8 cellular contexts compared by ENCODE assay signal in genomic region chr6:106979435-106979884, GRCh38. TPM values are rescaled to one million over a fixed set of nuclear protein-coding genes. Genes with fewer than 3 reads are reported as not detected.
DNase-seq lines count a peak whose midpoint lies in the region; ATAC-seq, FAIRE-seq and TF ChIP-seq lines count a peak whose summit lies in the region.

No MANE protein-coding gene starts in this region.

- peak in 1 of 2 experiments; percentile 51; a peak in 1 of 3 replicates for TF ChIP-seq EP300 in H1 (IDR thresholded peaks at IDR 0.05; ENCODE audit: borderline replicate concordance in 1 of 2, low read depth in 2 of 2, low read length in 2 of 2)

- no peaks in the 10 kb centered on the region for H3K9me3 ChIP-seq in H1 (ENCODE audit: insufficient read depth in 2 of 2, low read depth in 1 of 2, low read length in 1 of 2)

- H2AK5ac ChIP-seq in H1 (ENCODE audit: low read depth, low read length) (no peak overlapping the region), mesendoderm (ENCODE audit: low read length) (no peak overlapping the region)

- no peak overlapping the region for H3K18ac ChIP-seq in H1 (ENCODE audit: extremely low read depth, low read length)
- no peak overlapping the region for H3K18ac ChIP-seq in mesendoderm (ENCODE audit: low read length)

- DNase-seq in EH (ENCODE audit: low read depth) (peak; percentile 78), HK-2 (ENCODE audit: unreplicated experiment) (peak; percentile 87), NCI-H748 treated with DMSO at 0.1 percent for 48 hours (lab: John Stamatoyannopoulos, UW) (peak; percentile 67), H1 (ENCODE audit: low read depth in 1 of 2, low spot score in 2 of 2) (peak; percentile 94 to 95), mesendoderm (peak; percentile 91)
- peak; percentile 33 to 71 for DNase-seq in activated CD8-positive, alpha-beta memory T cell treated with anti-CD3 and anti-CD28 coated beads for 1 hour (ENCODE audit: extremely low read depth in 1 of 2, low read depth in 1 of 2)
- peak; percentile 30 to 38 for DNase-seq in stimulated activated CD8-positive, alpha-beta memory T cell treated with anti-CD3 and anti-CD28 coated beads, Interleukin-15, amount 100 ng/mL, for 4 hours (ENCODE audit: low read depth in 2 of 2)

- FAIRE-seq in H1 (lab: Jason Lieb, UNC) = no peak

- peak; percentile 90 to 98 (median 94) for TF ChIP-seq CTCF in H1 (IDR thresholded peaks at IDR 0.05; ENCODE audit: control extremely low read depth in 1 of 3, insufficient read depth in 1 of 3, low read depth in 1 of 3, low read length in 3 of 3)

- H3K4ac ChIP-seq in H1 (replicated peaks; ENCODE audit: insufficient read length, low read depth, low read length) = no peak overlapping the region
- no peak overlapping the region for H3K4ac ChIP-seq in mesendoderm (ENCODE audit: low read depth, low read length)

- no peak overlapping the region for H3K56ac ChIP-seq in H1 (replicated peaks; ENCODE audit: insufficient read length, low read depth, low read length)
- no peak overlapping the region for H3K56ac ChIP-seq in mesendoderm (ENCODE audit: low read length)

- H3K36me3 ChIP-seq in H1 (ENCODE audit: control insufficient read depth in 2 of 4, insufficient read depth in 4 of 4, low read length in 3 of 4) = no peaks in the 10 kb centered on the region; a peak in 1 of 8 replicates
- no peaks in the 10 kb centered on the region for H3K36me3 ChIP-seq in mesendoderm (ENCODE audit: control insufficient read depth, insufficient read depth, low read length)

- CTCF ChIA-PET in H1 (lab: Charles Lee; ENCODE audit: partially characterized antibody) = interaction anchor here (0.5 to 6.3 kb wide), 33 partner anchors 10 to 643 kb away, joined by 3 to 36 read pairs (median 4); no protein-coding TSS in a partner anchor

- TF ChIP-seq RAD21 in H1 (IDR thresholded peaks at IDR 0.05 in 1 of 2, conservative IDR thresholded peaks at IDR 0.05 in 1 of 2; ENCODE audit: low read depth in 2 of 2, low read length in 2 of 2) = peak; percentile 97 to 99

- H4K20me1 ChIP-seq in H1 (replicated peaks in 1 of 2; ENCODE audit: control insufficient read depth in 1 of 2, insufficient read depth in 2 of 2, low read length in 2 of 2) = no peaks in the 10 kb centered on the region

- H4K8ac ChIP-seq in H1 (ENCODE audit: extremely low read depth, insufficient read depth, low read length) (no peak overlapping the region; the same call in 1 of the 2 replicates), mesendoderm (ENCODE audit: low read depth, low read length) (no peak overlapping the region)

- H2BK120ac ChIP-seq in H1 (replicated peaks; ENCODE audit: low read depth, low read length) (no peak overlapping the region), mesendoderm (ENCODE audit: low read depth, low read length) (no peak overlapping the region)

- peak overlapping the region; percentile 57 for H4K5ac ChIP-seq in H1 (ENCODE audit: insufficient read length, low read depth, low read length)
- no peak overlapping the region for H4K5ac ChIP-seq in mesendoderm (ENCODE audit: low read length)

- H3K14ac ChIP-seq in H1 (ENCODE audit: insufficient read length) = no peak overlapping the region

- H2AFZ ChIP-seq in H1 (ENCODE audit: low read length) = no peak overlapping the region

- 1% methylated on average over 8 of the region's 8 CpGs; no CpG with 5 or more reads in 1 of the 2 experiments for WGBS in H1 (ENCODE audit: extremely low coverage in 1 of 2, insufficient coverage in 1 of 2, insufficient read length in 1 of 2, insufficient replicate concordance in 2 of 2, low coverage in 1 of 2, low lambda C conversion rate in 2 of 2, missing lambda C conversion rate in 1 of 2), 2 experiments
- WGBS in mesendoderm (ENCODE audit: extremely low coverage, insufficient coverage, low lambda C conversion rate) = no CpG with 5 or more reads among the region's 8 CpGs

- no peak for TF ChIP-seq POLR2A in H1 (IDR thresholded peaks at IDR 0.05; ENCODE audit: control extremely low read depth in 1 of 2, low read depth in 2 of 2, low read length in 2 of 2)

- no peak overlapping the region for H4K91ac ChIP-seq in H1 (replicated peaks; ENCODE audit: insufficient read length, low read length)

- H2BK12ac ChIP-seq in H1 (ENCODE audit: low read depth, low read length) = no peak overlapping the region

- H2BK5ac ChIP-seq in H1 (ENCODE audit: low read depth, low read length) = no peak overlapping the region
- H2BK5ac ChIP-seq in mesendoderm (ENCODE audit: low read length) = no peak overlapping the region

- H3K4me3 ChIP-seq in H1 (ENCODE audit: extremely low read depth in 1 of 4, insufficient read depth in 2 of 4, low read depth in 3 of 4, low read length in 4 of 4) = 0 out of 8 replicates have a peak overlapping the region, but pooled peaks of 1 of the 4 experiments have one; percentile 7
- no peak overlapping the region for H3K4me3 ChIP-seq in mesendoderm (ENCODE audit: low read length)

- no peak overlapping the region for H2BK20ac ChIP-seq in H1 (ENCODE audit: low read length)

- H3K27me3 ChIP-seq in H1 (replicated peaks in 1 of 4; ENCODE audit: control insufficient read depth in 3 of 4, extremely low read depth in 1 of 4, insufficient read depth in 3 of 4, low read length in 3 of 4) (no peaks in the 10 kb centered on the region), mesendoderm (ENCODE audit: insufficient read depth, low read length, poor library complexity) (no peaks in the 10 kb centered on the region)

- no peak overlapping the region for H3K27ac ChIP-seq in H1 (ENCODE audit: low read depth, low read length)
- H3K27ac ChIP-seq in mesendoderm (ENCODE audit: low read depth, low read length) = no peak overlapping the region

- no peak for ATAC-seq in GM19351 (IDR thresholded peaks at IDR 0.05; ENCODE audit: unreplicated experiment)

- peaks cover 0 to 12% (median 4%) of the 10 kb centered on the region in 4 experiments; a peak in 4 of 7 replicates for H3K4me1 ChIP-seq in H1 (replicated peaks in 1 of 4; ENCODE audit: control insufficient read depth in 3 of 4, insufficient read depth in 4 of 4, low read length in 3 of 4)
- H3K4me1 ChIP-seq in mesendoderm (ENCODE audit: control insufficient read depth, low read depth, low read length) = no peaks in the 10 kb centered on the region

- H3K23ac ChIP-seq in H1 (ENCODE audit: insufficient read length) (no peak overlapping the region), mesendoderm (ENCODE audit: low read length) (no peak overlapping the region)

- H3K79me1 ChIP-seq in H1 (ENCODE audit: low read depth, low read length) = no peaks in the 10 kb centered on the region
- H3K79me1 ChIP-seq in mesendoderm (ENCODE audit: low read length) = no peaks in the 10 kb centered on the region

- peak overlapping the region in 1 of 2 experiments; percentile 29; a peak in 1 of 4 replicates for H3K4me2 ChIP-seq in H1 (ENCODE audit: insufficient read depth in 1 of 2, low read depth in 2 of 2, low read length in 2 of 2)
- no peak overlapping the region for H3K4me2 ChIP-seq in mesendoderm (ENCODE audit: low read length)

- H2BK15ac ChIP-seq in H1 (ENCODE audit: low read length) = no peak overlapping the region
- H2BK15ac ChIP-seq in mesendoderm (replicated peaks; ENCODE audit: low read depth) = no peak overlapping the region

- POLR2A ChIA-PET in H1 (lab: Charles Lee; ENCODE audit: partially characterized antibody) = interaction anchor here (0.7 to 1.3 kb wide), 5 partner anchors 9 to 619 kb away, joined by 3 to 4 read pairs (median 3); partner anchors contain the start of gene CRYBG1

- H3K23me2 ChIP-seq in H1 (ENCODE audit: low read depth, low read length) = peaks cover 2% of the 10 kb centered on the region; the same call in 1 of the 2 replicates

- H3K9ac ChIP-seq in H1 (replicated peaks in 1 of 4; ENCODE audit: extremely low read depth in 1 of 4, low read depth in 3 of 4, low read length in 3 of 4) (no peak overlapping the region), mesendoderm (ENCODE audit: low read length) (no peak overlapping the region)

- peaks cover 1 to 27% of the 10 kb centered on the region in 2 experiments for H3K79me2 ChIP-seq in H1 (ENCODE audit: control insufficient read depth in 1 of 2, insufficient read depth in 2 of 2, low read length in 2 of 2)
- H3K79me2 ChIP-seq in mesendoderm (ENCODE audit: control insufficient read depth, insufficient read depth, low read length) = peaks cover under 1% of the 10 kb centered on the region

TF ChIP-seq in H1, 55 proteins besides CTCF, POLR2A, EP300 and RAD21 (continues in another document):
- TF ChIP-seq JUND (IDR thresholded peaks at IDR 0.05; ENCODE audit: low read length) (peak; percentile 64), POU5F1 (IDR thresholded peaks at IDR 0.05; ENCODE audit: low read depth, low read length) (0 out of 2 replicates have a peak, but pooled peaks have one; percentile 36), CREB1 (IDR thresholded peaks at IDR 0.05) (peak; percentile 59), TAF7 (optimal IDR thresholded peaks at IDR 0.05; ENCODE audit: borderline replicate concordance, low read depth, low read length) (peak; percentile 85), CHD2 (IDR thresholded peaks at IDR 0.05; ENCODE audit: low read length) (no peak), TCF12 (IDR thresholded peaks at IDR 0.05; ENCODE audit: low read depth, low read length) (0 out of 2 replicates have a peak, but pooled peaks have one; percentile 24), HDAC2 (IDR thresholded peaks at IDR 0.05; ENCODE audit: borderline replicate concordance in 1 of 2, low read depth in 2 of 2, low read length in 2 of 2) (peak; percentile 24 to 88; a peak in 2 of 4 replicates)

RNA-seq across cellular contexts. Expression of gene CD24, which starts 4.9 kb away (rescaled TPM):
- total RNA-seq in H1 (2021; fragmentation: NEBNext Ultra II Directional; extraction: Animal tissue kit (Norgen Biotek cat#: 25700)) = 2,258 and 2,327 TPM in 2 replicates
- polyA plus RNA-seq in H1 (2011; rRNA removed) = 1,771 and 2,134 TPM in 2 replicates
- 2,003 TPM for polyA plus RNA-seq in H1 (2011; cell fraction: cytosol; rRNA removed)
- polyA plus RNA-seq in H1 (2011; cell fraction: nucleus; rRNA removed) = 868 TPM
- polyA plus RNA-seq in H1 (2012, experiment 1 of 2) = 1,729 to 2,378 TPM (median 2,052 TPM) in 4 replicates
- polyA plus RNA-seq in H1 (2012, experiment 2 of 2) = 693 TPM
- 2,069 TPM for polyA plus RNA-seq in H1 (2013, experiment 1 of 2)
- 2,475 TPM for polyA plus RNA-seq in H1 (2013, experiment 2 of 2)
- 1,038 and 1,243 TPM in 2 replicates for polyA minus RNA-seq in H1 (2011; rRNA and poly(A)+ RNA removed)
- 1,995 TPM for polyA minus RNA-seq in H1 (2011; cell fraction: cytosol; rRNA and poly(A)+ RNA removed)
- polyA minus RNA-seq in H1 (2011; cell fraction: nucleus; rRNA and poly(A)+ RNA removed) = 801 TPM
- polyA plus RNA-seq in mesendoderm (2013, experiment 1 of 2) = 794 TPM
- polyA plus RNA-seq in mesendoderm (2013, experiment 2 of 2) = 798 TPM

RNA-seq across cellular contexts. Expression of gene MTRES1, which starts 48.5 kb away (rescaled TPM):
- total RNA-seq in H1 (2021; fragmentation: NEBNext Ultra II Directional; extraction: Animal tissue kit (Norgen Biotek cat#: 25700)) = 17.2 and 20.3 TPM in 2 replicates
- 5.2 and 6.4 TPM in 2 replicates for polyA plus RNA-seq in H1 (2011; rRNA removed)
- polyA plus RNA-seq in H1 (2011; cell fraction: cytosol; rRNA removed) = 11.9 TPM
- polyA plus RNA-seq in H1 (2011; cell fraction: nucleus; rRNA removed) = 7.7 TPM
- polyA plus RNA-seq in H1 (2012, experiment 1 of 2) = 14.3 to 16.8 TPM (median 14.9 TPM) in 4 replicates
- 8.3 TPM for polyA plus RNA-seq in H1 (2012, experiment 2 of 2)
- polyA plus RNA-seq in H1 (2013, experiment 1 of 2) = 26.4 TPM
- polyA plus RNA-seq in H1 (2013, experiment 2 of 2) = 27.6 TPM
- 4.1 and 5.4 TPM in 2 replicates for polyA minus RNA-seq in H1 (2011; rRNA and poly(A)+ RNA removed)
- polyA minus RNA-seq in H1 (2011; cell fraction: cytosol; rRNA and poly(A)+ RNA removed) = 3.7 TPM
- polyA minus RNA-seq in H1 (2011; cell fraction: nucleus; rRNA and poly(A)+ RNA removed) = 9.7 TPM
- polyA plus RNA-seq in mesendoderm (2013, experiment 1 of 2) = 27.4 TPM
- polyA plus RNA-seq in mesendoderm (2013, experiment 2 of 2) = 26.9 TPM

Comparison
In these comparisons a context has a peak if more than half of its experiments do, and no peak if none do; other contexts are left out.
1. DNase-seq: peak in every context shown above with its lines; median percentile 94 in H1; 91 in mesendoderm; 87 in HK-2; 78 in EH; 67 in NCI-H748 treated with DMSO at 0.1 percent for 48 hours; 52 in activated CD8-positive, alpha-beta memory T cell treated with anti-CD3 and anti-CD28 coated beads for 1 hour; 34 in stimulated activated CD8-positive, alpha-beta memory T cell treated with anti-CD3 and anti-CD28 coated beads, Interleukin-15, amount 100 ng/mL, for 4 hours.